In the genomic region with DNA sequence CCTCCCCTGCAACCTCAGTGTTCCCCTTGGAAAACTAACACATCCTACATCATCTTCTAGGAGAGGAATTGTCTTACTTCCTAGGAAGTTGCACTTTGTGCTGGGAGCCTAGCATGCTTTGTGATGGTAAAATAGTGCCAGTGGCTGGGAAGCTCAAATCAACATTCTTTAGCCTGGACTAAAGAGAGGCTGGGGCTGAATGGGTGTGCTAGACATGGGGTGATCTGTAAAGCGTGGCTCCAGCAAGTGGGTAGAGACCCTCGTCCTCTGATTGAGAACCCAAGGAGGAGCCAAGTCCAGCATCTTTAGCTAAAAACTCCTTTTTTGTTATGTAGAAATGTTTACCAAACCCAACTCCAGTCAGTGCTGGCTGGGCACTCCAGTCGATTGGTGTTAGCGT, we compare ENCODE assay signal across 27 cellular contexts. TPM values are rescaled to one million over a fixed set of nuclear protein-coding genes. Genes with fewer than 3 reads are reported as not detected.
"Had no signal": no experiment of that assay in that cellular context is flagged by ENCODE, and none has a peak within 500 bp of the region (broad histone marks: within the 10 kb centered on the region; RNA-seq: fewer than 3 reads in every experiment).

No MANE protein-coding gene starts in this region.

- H3K79me2 ChIP-seq: parathyroid adenoma had no signal

- H3K4me1 ChIP-seq: parathyroid adenoma had no signal

- H2AFZ ChIP-seq: parathyroid adenoma had no signal

- H3K9me3 Mint-ChIP-seq: activated naive CD8-positive, alpha-beta T cell treated with anti-CD3 and anti-CD28 coated beads for 36 hours; activated T-cell treated with anti-CD3 and anti-CD28 coated beads, Interleukin-2, amount 50 U/mL, for 24 hours; activated T-helper 2 cell treated with anti-CD3 and anti-CD28 coated beads, Interferon-gamma antibody, Interleukin-2, Interleukin-4, amounts not matched to agents 10 μg/mL and 5 μg/mL and 100 μg/mL, durations not matched to agents 14 hours and 24 hours and 36 hours had no signal

- H3K36me3 ChIP-seq: heart right ventricle, lower lobe of right lung, upper lobe of left lung had no signal

- H3K27ac ChIP-seq: coronary artery, heart right ventricle, lower lobe of right lung, parathyroid adenoma, upper lobe of left lung had no signal

- H3K27ac Mint-ChIP-seq: activated CD4-positive, alpha-beta T cell treated with anti-CD3 and anti-CD28 coated beads for 36 hours; activated naive CD8-positive, alpha-beta T cell treated with anti-CD3 and anti-CD28 coated beads for 36 hours; activated T-cell treated with anti-CD3 and anti-CD28 coated beads, Interleukin-2, amount 50 U/mL, for 24 hours; activated T-helper 2 cell treated with anti-CD3 and anti-CD28 coated beads, Interferon-gamma antibody, Interleukin-2, Interleukin-4, amounts not matched to agents 10 μg/mL and 5 μg/mL and 100 μg/mL, durations not matched to agents 14 hours and 24 hours and 36 hours; immature natural killer cell had no signal

- H3K4me3 ChIP-seq: coronary artery, heart right ventricle, lower lobe of right lung, upper lobe of left lung had no signal

- DNase-seq: activated CD4-positive, alpha-beta T cell treated with anti-CD3 and anti-CD28 coated beads for 36 hours; activated CD4-positive, alpha-beta T cell treated with anti-CD3 and anti-CD28 coated beads, Interleukin-2, amount 50 U/mL, for 4 hours; activated CD8-positive, alpha-beta memory T cell treated with anti-CD3 and anti-CD28 coated beads for 24 hours; activated CD8-positive, alpha-beta memory T cell treated with anti-CD3 and anti-CD28 coated beads, Interleukin-2, amount 50 U/mL, for 4 hours; activated naive CD4-positive, alpha-beta T cell treated with Interleukin-2 at 50 U/mL for 16 hours; activated naive CD8-positive, alpha-beta T cell treated with anti-CD3 and anti-CD28 coated beads for 36 hours; activated T-cell treated with anti-CD3 and anti-CD28 coated beads, Interleukin-2, amount 50 U/mL, for 24 hours; heart right ventricle; immature natural killer cell; lower lobe of right lung; naive B cell; stimulated activated CD4-positive, alpha-beta T cell treated with anti-CD3 and anti-CD28 coated beads, Interleukin-12 subunit alpha, Interleukin-12 subunit beta, amount 100 ng/mL, for 4 hours; stimulated activated CD4-positive, alpha-beta T cell treated with anti-CD3 and anti-CD28 coated beads, Interleukin-4, amount 100 ng/mL, for 4 hours; stimulated activated naive CD8-positive, alpha-beta T cell treated with anti-CD3 and anti-CD28 coated beads, Interleukin-15, Interleukin-2, amounts not matched to agents 100 U/mL and 50 U/mL, for 24 hours; T-helper 1 cell; upper lobe of left lung had no signal

- H3K9ac ChIP-seq: parathyroid adenoma had no signal

- ATAC-seq: activated CD4-positive, alpha-beta T cell treated with anti-CD3 and anti-CD28 coated beads for 36 hours; heart right ventricle; left lobe of liver; lower lobe of right lung; stimulated activated naive CD8-positive, alpha-beta T cell treated with anti-CD3 and anti-CD28 coated beads, Interleukin-15, Interleukin-2, amounts not matched to agents 100 U/mL and 50 U/mL, for 24 hours had no signal

- FAIRE-seq: astrocyte, bronchial epithelial cell, TTC549 had no signal

- H3K4me3 Mint-ChIP-seq: activated CD4-positive, alpha-beta T cell treated with anti-CD3 and anti-CD28 coated beads for 36 hours; activated naive CD8-positive, alpha-beta T cell treated with anti-CD3 and anti-CD28 coated beads for 36 hours; activated T-cell treated with anti-CD3 and anti-CD28 coated beads, Interleukin-2, amount 50 U/mL, for 24 hours; immature natural killer cell had no signal

- H3K36me3 Mint-ChIP-seq: activated naive CD8-positive, alpha-beta T cell treated with anti-CD3 and anti-CD28 coated beads for 36 hours; immature natural killer cell had no signal

- H3K9me3 ChIP-seq: heart right ventricle, lower lobe of right lung, upper lobe of left lung had no signal

RNA-seq across cellular contexts. Expression of a gene that starts 6.2 kb away (rescaled TPM):
- total RNA-seq: activated CD4-positive, alpha-beta T cell treated with anti-CD3 and anti-CD28 coated beads for 36 hours; activated naive CD8-positive, alpha-beta T cell treated with anti-CD3 and anti-CD28 coated beads for 36 hours; activated T-helper 2 cell treated with anti-CD3 and anti-CD28 coated beads, Interferon-gamma antibody, Interleukin-2, Interleukin-4, amounts not matched to agents 10 μg/mL and 5 μg/mL and 100 μg/mL, durations not matched to agents 14 hours and 24 hours and 36 hours; bronchial epithelial cell; epithelial cell of proximal tubule; fibroblast of villous mesenchyme; kidney epithelial cell; lower lobe of right lung; subcutaneous adipose tissue; upper lobe of left lung had no signal
- polyA plus RNA-seq: immature natural killer cell had no signal
